1 cellular context compared by ENCODE assay signal in genomic region chr13:28324181-28324789, GRCh38.
TF ChIP-seq lines count a peak whose summit lies in the region.

No MANE protein-coding gene starts in this region.

TF ChIP-seq in GM12878, 131 proteins besides CTCF, POLR2A, EP300 and RAD21 (continued from another document):
- TF ChIP-seq ZNF687 (IDR thresholded peaks at IDR 0.05) (no peak), CBFB (IDR thresholded peaks at IDR 0.05; ENCODE audit: low read depth) (no peak), PKNOX1 (IDR thresholded peaks at IDR 0.05) (no peak), CHD4 (IDR thresholded peaks at IDR 0.05) (no peak), SMC3 (IDR thresholded peaks at IDR 0.05; ENCODE audit: borderline replicate concordance, low read length) (peak; percentile 92), POU2F2 (IDR thresholded peaks at IDR 0.05; ENCODE audit: borderline replicate concordance, low read depth, low read length) (no peak), TCF3 (IDR thresholded peaks at IDR 0.05; ENCODE audit: borderline replicate concordance, insufficient read depth, low read depth, low read length) (no peak), MEF2A (IDR thresholded peaks at IDR 0.05; ENCODE audit: insufficient read depth, low read depth, low read length) (0 out of 2 replicates have a peak, but pooled peaks have one; percentile 32), DPF2 (IDR thresholded peaks at IDR 0.05) (no peak), CBX5 (IDR thresholded peaks at IDR 0.05; ENCODE audit: low read depth) (no peak), KDM1A (IDR thresholded peaks at IDR 0.05; ENCODE audit: borderline replicate concordance) (no peak), MXI1 (IDR thresholded peaks at IDR 0.05; ENCODE audit: low read depth, low read length) (no peak), FOS (IDR thresholded peaks at IDR 0.05; ENCODE audit: borderline replicate concordance, extremely low read depth, insufficient read length) (no peak), NBN (IDR thresholded peaks at IDR 0.05) (no peak), SMARCA5 (IDR thresholded peaks at IDR 0.05) (peak; percentile 34; the same call in 1 of the 2 replicates), PAX5 (IDR thresholded peaks at IDR 0.05; ENCODE audit: borderline replicate concordance, low read depth, low read length) (no peak), NR2F1 (conservative IDR thresholded peaks at IDR 0.05) (peak; percentile 68), HCFC1 (IDR thresholded peaks at IDR 0.05; ENCODE audit: low read length) (no peak), ZNF217 (IDR thresholded peaks at IDR 0.05) (no peak), CHD1 (IDR thresholded peaks at IDR 0.05; ENCODE audit: low read depth, low read length) (no peak), IRF4 (IDR thresholded peaks at IDR 0.05; ENCODE audit: low read depth, low read length) (0 out of 2 replicates have a peak, but pooled peaks have one; percentile 39), TARDBP (IDR thresholded peaks at IDR 0.05; ENCODE audit: borderline replicate concordance) (no peak), RBBP5 (conservative IDR thresholded peaks at IDR 0.05) (no peak), SMAD1 (IDR thresholded peaks at IDR 0.05; ENCODE audit: low read depth, partially characterized antibody) (no peak), TCF7 (IDR thresholded peaks at IDR 0.05; ENCODE audit: borderline replicate concordance) (no peak), CREM (IDR thresholded peaks at IDR 0.05; ENCODE audit: low read depth) (no peak), JUND (IDR thresholded peaks at IDR 0.05; ENCODE audit: low read depth, low read length) (no peak), BCL11A (IDR thresholded peaks at IDR 0.05; ENCODE audit: low read depth, low read length) (no peak), EGR1 (IDR thresholded peaks at IDR 0.05; ENCODE audit: borderline replicate concordance in 1 of 2, low read depth in 2 of 2, low read length in 2 of 2) (no peak), NR2C2 (IDR thresholded peaks at IDR 0.05; ENCODE audit: borderline replicate concordance, control insufficient read depth, insufficient read length, low read depth) (no peak), ZNF592 (IDR thresholded peaks at IDR 0.05) (no peak), YY1 (IDR thresholded peaks at IDR 0.05; ENCODE audit: low read depth, low read length) (peak; percentile 68; the same call in 1 of the 2 replicates), CHD2 (IDR thresholded peaks at IDR 0.05; ENCODE audit: borderline replicate concordance, low read depth, low read length) (no peak), ZSCAN29 (IDR thresholded peaks at IDR 0.05) (no peak), STAT1 (conservative IDR thresholded peaks at IDR 0.05) (no peak), BHLHE40 (IDR thresholded peaks at IDR 0.05; ENCODE audit: borderline replicate concordance in 1 of 2, low read depth in 2 of 2, low read length in 1 of 2) (no peak), E2F8 (IDR thresholded peaks at IDR 0.05; ENCODE audit: low read depth, partially characterized antibody) (no peak), ZNF24 (IDR thresholded peaks at IDR 0.05) (no peak), PML (IDR thresholded peaks at IDR 0.05; ENCODE audit: low read length) (no peak), YBX1 (IDR thresholded peaks at IDR 0.05) (no peak), SIN3A (IDR thresholded peaks at IDR 0.05; ENCODE audit: low read depth, low read length) (no peak), CEBPB (IDR thresholded peaks at IDR 0.05; ENCODE audit: borderline replicate concordance in 1 of 2, low read depth in 2 of 2, low read length in 2 of 2) (no peak), ZNF207 (IDR thresholded peaks at IDR 0.05; ENCODE audit: borderline replicate concordance) (no peak), FOXM1 (IDR thresholded peaks at IDR 0.05; ENCODE audit: low read depth, low read length) (peak; percentile 68; the same call in 1 of the 2 replicates), ATF7 (IDR thresholded peaks at IDR 0.05; ENCODE audit: low read depth) (no peak)
- TF ChIP-seq, protein P1, sequence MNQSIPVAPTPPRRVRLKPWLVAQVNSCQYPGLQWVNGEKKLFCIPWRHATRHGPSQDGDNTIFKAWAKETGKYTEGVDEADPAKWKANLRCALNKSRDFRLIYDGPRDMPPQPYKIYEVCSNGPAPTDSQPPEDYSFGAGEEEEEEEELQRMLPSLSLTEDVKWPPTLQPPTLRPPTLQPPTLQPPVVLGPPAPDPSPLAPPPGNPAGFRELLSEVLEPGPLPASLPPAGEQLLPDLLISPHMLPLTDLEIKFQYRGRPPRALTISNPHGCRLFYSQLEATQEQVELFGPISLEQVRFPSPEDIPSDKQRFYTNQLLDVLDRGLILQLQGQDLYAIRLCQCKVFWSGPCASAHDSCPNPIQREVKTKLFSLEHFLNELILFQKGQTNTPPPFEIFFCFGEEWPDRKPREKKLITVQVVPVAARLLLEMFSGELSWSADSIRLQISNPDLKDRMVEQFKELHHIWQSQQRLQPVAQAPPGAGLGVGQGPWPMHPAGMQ (IDR thresholded peaks at IDR 0.05; ENCODE audit: borderline replicate concordance): no peak
- TF ChIP-seq, protein P2, sequence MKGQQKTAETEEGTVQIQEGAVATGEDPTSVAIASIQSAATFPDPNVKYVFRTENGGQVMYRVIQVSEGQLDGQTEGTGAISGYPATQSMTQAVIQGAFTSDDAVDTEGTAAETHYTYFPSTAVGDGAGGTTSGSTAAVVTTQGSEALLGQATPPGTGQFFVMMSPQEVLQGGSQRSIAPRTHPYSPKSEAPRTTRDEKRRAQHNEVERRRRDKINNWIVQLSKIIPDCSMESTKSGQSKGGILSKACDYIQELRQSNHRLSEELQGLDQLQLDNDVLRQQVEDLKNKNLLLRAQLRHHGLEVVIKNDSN (IDR thresholded peaks at IDR 0.05; ENCODE audit: borderline replicate concordance, extremely low read length, insufficient read depth, low read depth, low read length): no peak
TF ChIP-seq in GM12878: peak in this region for 8.
